ENCODE assay signal across 20 cellular contexts in genomic region chr21:36400719-36401118, GRCh38.
"Had no signal": no experiment of that assay in that cellular context is flagged by ENCODE, and none has a peak within 500 bp of the region (broad histone marks: within the 10 kb centered on the region; RNA-seq: fewer than 3 reads in every experiment).

No MANE protein-coding gene starts in this region.

- H3K9me3 ChIP-seq: colonic mucosa, esophagus squamous epithelium, gastrocnemius medialis, heart right ventricle, left lung, lower lobe of right lung had no signal

- H3K4me3 ChIP-seq: colonic mucosa, esophagus squamous epithelium, gastrocnemius medialis, heart right ventricle, left lung, lower lobe of right lung had no signal

- H3K36me3 ChIP-seq: colonic mucosa had no signal

- DNase-seq: colonic mucosa; cortex of kidney; effector CD8-positive, alpha-beta T cell; effector memory CD8-positive, alpha-beta T cell; erythroblast; esophagus squamous epithelium; foreskin fibroblast; foreskin melanocyte; glutamatergic neuron; heart right ventricle; hippocampal formation; left cardiac atrium; left lung; left ventricle myocardium superior; lower lobe of right lung; mesenchymal stem cell; midbrain; naive thymus-derived CD4-positive, alpha-beta T cell had no signal

- H3K27me3 ChIP-seq: colonic mucosa, esophagus squamous epithelium, gastrocnemius medialis, heart right ventricle, left lung had no signal

- H3K27ac ChIP-seq: colonic mucosa, epithelial cell of prostate, esophagus squamous epithelium, heart right ventricle, left lung, lower lobe of right lung had no signal

- H3K4me1 ChIP-seq: colonic mucosa, esophagus squamous epithelium, heart right ventricle, left lung, lower lobe of right lung had no signal
